ENCODE assay signal across 20 cellular contexts in genomic region chr14:50381823-50382287, GRCh38.
"Had no signal": no experiment of that assay in that cellular context is flagged by ENCODE, and none has a peak within 500 bp of the region (broad histone marks: within the 10 kb centered on the region; RNA-seq: fewer than 3 reads in every experiment).

No MANE protein-coding gene starts in this region.

- H3K27me3 ChIP-seq: adrenal gland, esophagus muscularis mucosa, neutrophil, tibial artery, uterus had no signal

- H3K79me2 ChIP-seq: parathyroid adenoma had no signal

- H3K4me3 ChIP-seq: adrenal gland, esophagus muscularis mucosa, tibial artery, uterus had no signal

- H3K27ac ChIP-seq: adrenal gland, esophagus muscularis mucosa, neutrophil, parathyroid adenoma, tibial artery, uterus, WERI-Rb-1 had no signal

- H3K36me3 ChIP-seq: adrenal gland, neutrophil, tibial artery, uterus, WERI-Rb-1 had no signal

- H2AFZ ChIP-seq: parathyroid adenoma had no signal

- H3K4me1 ChIP-seq: esophagus muscularis mucosa, parathyroid adenoma, tibial artery had no signal

- H3K9me3 ChIP-seq: adrenal gland, esophagus muscularis mucosa, neutrophil, tibial artery, uterus had no signal

- H3K9ac ChIP-seq: parathyroid adenoma had no signal

- ATAC-seq: activated naive CD4-positive, alpha-beta T cell treated with anti-CD3 and anti-CD28 coated beads, Interleukin-2, amount 50 U/mL, for 72 hours; activated T-cell treated with anti-CD3 and anti-CD28 coated beads, Interleukin-2, amount 50 U/mL, for 72 hours; left ventricle myocardium superior; natural killer cell; stimulated activated naive CD8-positive, alpha-beta T cell treated with anti-CD3 and anti-CD28 coated beads, Interleukin-15, Interleukin-2, amounts not matched to agents 100 U/mL and 50 U/mL, for 24 hours had no signal

- DNase-seq: activated CD4-positive, alpha-beta T cell treated with anti-CD3 and anti-CD28 coated beads for 1 hour; activated CD8-positive, alpha-beta memory T cell treated with anti-CD3 and anti-CD28 coated beads, Interleukin-2, amount 50 U/mL, for 48 hours; activated gamma-delta T cell; activated T-cell treated with anti-CD3 and anti-CD28 coated beads, Interleukin-2, amount 50 U/mL, for 72 hours; adrenal gland; effector CD8-positive, alpha-beta T cell; immature natural killer cell; left ventricle myocardium superior; mesendoderm; natural killer cell; stimulated activated CD4-positive, alpha-beta T cell treated with anti-CD3 and anti-CD28 coated beads, Interleukin-2, amount 100 ng/mL, for 24 hours; stimulated activated naive CD8-positive, alpha-beta T cell treated with anti-CD3 and anti-CD28 coated beads, Interleukin-15, Interleukin-2, amounts not matched to agents 100 U/mL and 50 U/mL, for 24 hours; substantia nigra; tibial artery; uterus; WERI-Rb-1 had no signal
